In the genomic region with DNA sequence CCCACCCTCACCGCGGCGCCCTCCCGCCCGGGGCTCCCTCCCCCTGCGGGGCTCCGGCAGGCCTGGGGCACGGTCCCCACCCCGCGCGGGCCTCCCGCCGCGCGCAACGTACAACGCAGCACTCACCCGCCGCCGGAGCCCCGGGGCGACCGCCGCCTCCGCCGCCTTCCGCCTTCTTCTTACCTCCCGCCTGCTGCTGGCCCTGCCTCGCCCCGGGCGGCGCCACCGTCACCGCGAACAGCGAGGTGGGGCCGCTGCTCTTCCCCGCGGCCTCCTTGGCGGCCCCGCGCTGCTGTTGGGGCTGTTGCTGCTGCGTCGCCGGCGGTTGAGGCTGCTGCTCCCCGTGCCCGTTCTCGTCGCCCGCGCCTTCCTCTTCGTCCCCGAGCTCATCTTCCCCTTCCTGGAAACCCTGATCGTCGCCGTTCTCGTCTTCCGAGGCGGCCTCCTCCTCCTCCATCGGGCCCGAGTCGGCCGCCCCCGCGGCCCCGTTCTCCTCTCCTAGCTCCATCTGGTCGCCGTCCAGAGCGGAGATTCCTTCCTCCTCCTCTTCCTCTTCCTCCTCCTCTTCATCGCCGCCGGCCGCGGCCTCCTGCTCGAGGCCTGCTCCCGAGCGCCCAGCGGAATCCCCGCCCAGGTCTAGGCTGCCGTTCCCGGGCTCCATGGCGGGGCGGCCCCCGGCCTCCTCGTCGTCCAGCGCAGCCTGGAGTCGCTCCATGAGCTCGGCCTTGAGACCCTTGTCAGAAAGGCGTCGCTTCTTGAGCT, we compare ENCODE assay signal across 1 cellular context.
TF ChIP-seq lines count a peak whose summit lies in the region.

No MANE protein-coding gene starts in this region.

TF ChIP-seq in HEK293, 187 proteins besides CTCF, POLR2A, EP300 and RAD21 (continued from another document):
- TF ChIP-seq ZNF274 (IDR thresholded peaks at IDR 0.05; ENCODE audit: low read length) (no peak), ZNF274 (tag by site-specific recombination; IDR thresholded peaks at IDR 0.05; ENCODE audit: borderline replicate concordance) (no peak), YY2 (tag by site-specific recombination; IDR thresholded peaks at IDR 0.05) (0 out of 2 replicates have a peak, but pooled peaks have one; percentile 9), ZNF335 (tag by site-specific recombination; conservative IDR thresholded peaks at IDR 0.05) (no peak), ZNF514 (tag by site-specific recombination; IDR thresholded peaks at IDR 0.05) (no peak), ZBTB8A (tag by site-specific recombination; IDR thresholded peaks at IDR 0.05) (no peak; the same call in 1 of the 2 replicates), SETDB1 (IDR thresholded peaks at IDR 0.05; ENCODE audit: insufficient read length, low read length) (no peak), ZNF610 (tag by site-specific recombination; IDR thresholded peaks at IDR 0.05; ENCODE audit: borderline replicate concordance) (peak; percentile 16; the same call in 1 of the 2 replicates), ZNF155 (tag by site-specific recombination; IDR thresholded peaks at IDR 0.05) (no peak), ZNF629 (tag by site-specific recombination; IDR thresholded peaks at IDR 0.05) (no peak), ZNF571 (tag by site-specific recombination; IDR thresholded peaks at IDR 0.05) (no peak), ZNF354C (tag by site-specific recombination; IDR thresholded peaks at IDR 0.05; ENCODE audit: borderline replicate concordance, low read depth) (no peak), ZNF175 (tag by site-specific recombination; IDR thresholded peaks at IDR 0.05) (no peak), ZNF600 (tag by site-specific recombination; IDR thresholded peaks at IDR 0.05) (no peak), PRDM1 (tag by site-specific recombination; IDR thresholded peaks at IDR 0.05) (no peak), ZNF10 (tag by site-specific recombination; IDR thresholded peaks at IDR 0.05) (no peak), ZNF146 (tag by site-specific recombination; IDR thresholded peaks at IDR 0.05) (peak; percentile 59; the same call in 1 of the 2 replicates), ZNF791 (tag by site-specific recombination; IDR thresholded peaks at IDR 0.05) (no peak), ZNF501 (tag by site-specific recombination; IDR thresholded peaks at IDR 0.05) (no peak), ZNF830 (tag by site-specific recombination; IDR thresholded peaks at IDR 0.05; ENCODE audit: low read depth) (no peak), ZNF433 (tag by site-specific recombination; IDR thresholded peaks at IDR 0.05; ENCODE audit: low read depth) (no peak), ZFHX2 (tag by site-specific recombination; conservative IDR thresholded peaks at IDR 0.05) (peak; percentile 80), TRIM28 (IDR thresholded peaks at IDR 0.05; ENCODE audit: borderline replicate concordance, low read length) (no peak), ZNF221 (tag by site-specific recombination; IDR thresholded peaks at IDR 0.05; ENCODE audit: borderline replicate concordance) (no peak), ZNF366 (tag by site-specific recombination; conservative IDR thresholded peaks at IDR 0.05) (no peak), ZNF670 (tag by site-specific recombination; IDR thresholded peaks at IDR 0.05; ENCODE audit: low read depth) (no peak), REPIN1 (tag by site-specific recombination; IDR thresholded peaks at IDR 0.05; ENCODE audit: low read depth) (no peak), MEIS1 (CRISPR knock-in tag; IDR thresholded peaks at IDR 0.05; ENCODE audit: borderline replicate concordance) (no peak), ZNF596 (tag by site-specific recombination; IDR thresholded peaks at IDR 0.05) (no peak)
- TF ChIP-seq, protein P1, sequence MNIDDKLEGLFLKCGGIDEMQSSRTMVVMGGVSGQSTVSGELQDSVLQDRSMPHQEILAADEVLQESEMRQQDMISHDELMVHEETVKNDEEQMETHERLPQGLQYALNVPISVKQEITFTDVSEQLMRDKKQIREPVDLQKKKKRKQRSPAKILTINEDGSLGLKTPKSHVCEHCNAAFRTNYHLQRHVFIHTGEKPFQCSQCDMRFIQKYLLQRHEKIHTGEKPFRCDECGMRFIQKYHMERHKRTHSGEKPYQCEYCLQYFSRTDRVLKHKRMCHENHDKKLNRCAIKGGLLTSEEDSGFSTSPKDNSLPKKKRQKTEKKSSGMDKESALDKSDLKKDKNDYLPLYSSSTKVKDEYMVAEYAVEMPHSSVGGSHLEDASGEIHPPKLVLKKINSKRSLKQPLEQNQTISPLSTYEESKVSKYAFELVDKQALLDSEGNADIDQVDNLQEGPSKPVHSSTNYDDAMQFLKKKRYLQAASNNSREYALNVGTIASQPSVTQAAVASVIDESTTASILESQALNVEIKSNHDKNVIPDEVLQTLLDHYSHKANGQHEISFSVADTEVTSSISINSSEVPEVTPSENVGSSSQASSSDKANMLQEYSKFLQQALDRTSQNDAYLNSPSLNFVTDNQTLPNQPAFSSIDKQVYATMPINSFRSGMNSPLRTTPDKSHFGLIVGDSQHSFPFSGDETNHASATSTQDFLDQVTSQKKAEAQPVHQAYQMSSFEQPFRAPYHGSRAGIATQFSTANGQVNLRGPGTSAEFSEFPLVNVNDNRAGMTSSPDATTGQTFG (tag by site-specific recombination; IDR thresholded peaks at IDR 0.05; ENCODE audit: borderline replicate concordance) = no peak
- TF ChIP-seq, protein P2, sequence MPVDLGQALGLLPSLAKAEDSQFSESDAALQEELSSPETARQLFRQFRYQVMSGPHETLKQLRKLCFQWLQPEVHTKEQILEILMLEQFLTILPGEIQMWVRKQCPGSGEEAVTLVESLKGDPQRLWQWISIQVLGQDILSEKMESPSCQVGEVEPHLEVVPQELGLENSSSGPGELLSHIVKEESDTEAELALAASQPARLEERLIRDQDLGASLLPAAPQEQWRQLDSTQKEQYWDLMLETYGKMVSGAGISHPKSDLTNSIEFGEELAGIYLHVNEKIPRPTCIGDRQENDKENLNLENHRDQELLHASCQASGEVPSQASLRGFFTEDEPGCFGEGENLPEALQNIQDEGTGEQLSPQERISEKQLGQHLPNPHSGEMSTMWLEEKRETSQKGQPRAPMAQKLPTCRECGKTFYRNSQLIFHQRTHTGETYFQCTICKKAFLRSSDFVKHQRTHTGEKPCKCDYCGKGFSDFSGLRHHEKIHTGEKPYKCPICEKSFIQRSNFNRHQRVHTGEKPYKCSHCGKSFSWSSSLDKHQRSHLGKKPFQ (tag by site-specific recombination; IDR thresholded peaks at IDR 0.05) = no peak
- TF ChIP-seq, protein P3, sequence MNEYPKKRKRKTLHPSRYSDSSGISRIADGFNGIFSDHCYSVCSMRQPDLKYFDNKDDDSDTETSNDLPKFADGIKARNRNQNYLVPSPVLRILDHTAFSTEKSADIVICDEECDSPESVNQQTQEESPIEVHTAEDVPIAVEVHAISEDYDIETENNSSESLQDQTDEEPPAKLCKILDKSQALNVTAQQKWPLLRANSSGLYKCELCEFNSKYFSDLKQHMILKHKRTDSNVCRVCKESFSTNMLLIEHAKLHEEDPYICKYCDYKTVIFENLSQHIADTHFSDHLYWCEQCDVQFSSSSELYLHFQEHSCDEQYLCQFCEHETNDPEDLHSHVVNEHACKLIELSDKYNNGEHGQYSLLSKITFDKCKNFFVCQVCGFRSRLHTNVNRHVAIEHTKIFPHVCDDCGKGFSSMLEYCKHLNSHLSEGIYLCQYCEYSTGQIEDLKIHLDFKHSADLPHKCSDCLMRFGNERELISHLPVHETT (tag by site-specific recombination; IDR thresholded peaks at IDR 0.05) = 0 out of 2 replicates have a peak, but pooled peaks have one; percentile 36
- TF ChIP-seq, protein P4, sequence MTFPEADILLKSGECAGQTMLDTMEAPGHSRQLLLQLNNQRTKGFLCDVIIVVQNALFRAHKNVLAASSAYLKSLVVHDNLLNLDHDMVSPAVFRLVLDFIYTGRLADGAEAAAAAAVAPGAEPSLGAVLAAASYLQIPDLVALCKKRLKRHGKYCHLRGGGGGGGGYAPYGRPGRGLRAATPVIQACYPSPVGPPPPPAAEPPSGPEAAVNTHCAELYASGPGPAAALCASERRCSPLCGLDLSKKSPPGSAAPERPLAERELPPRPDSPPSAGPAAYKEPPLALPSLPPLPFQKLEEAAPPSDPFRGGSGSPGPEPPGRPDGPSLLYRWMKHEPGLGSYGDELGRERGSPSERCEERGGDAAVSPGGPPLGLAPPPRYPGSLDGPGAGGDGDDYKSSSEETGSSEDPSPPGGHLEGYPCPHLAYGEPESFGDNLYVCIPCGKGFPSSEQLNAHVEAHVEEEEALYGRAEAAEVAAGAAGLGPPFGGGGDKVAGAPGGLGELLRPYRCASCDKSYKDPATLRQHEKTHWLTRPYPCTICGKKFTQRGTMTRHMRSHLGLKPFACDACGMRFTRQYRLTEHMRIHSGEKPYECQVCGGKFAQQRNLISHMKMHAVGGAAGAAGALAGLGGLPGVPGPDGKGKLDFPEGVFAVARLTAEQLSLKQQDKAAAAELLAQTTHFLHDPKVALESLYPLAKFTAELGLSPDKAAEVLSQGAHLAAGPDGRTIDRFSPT (tag by site-specific recombination; IDR thresholded peaks at IDR 0.05) = no peak
- TF ChIP-seq, protein P5, sequence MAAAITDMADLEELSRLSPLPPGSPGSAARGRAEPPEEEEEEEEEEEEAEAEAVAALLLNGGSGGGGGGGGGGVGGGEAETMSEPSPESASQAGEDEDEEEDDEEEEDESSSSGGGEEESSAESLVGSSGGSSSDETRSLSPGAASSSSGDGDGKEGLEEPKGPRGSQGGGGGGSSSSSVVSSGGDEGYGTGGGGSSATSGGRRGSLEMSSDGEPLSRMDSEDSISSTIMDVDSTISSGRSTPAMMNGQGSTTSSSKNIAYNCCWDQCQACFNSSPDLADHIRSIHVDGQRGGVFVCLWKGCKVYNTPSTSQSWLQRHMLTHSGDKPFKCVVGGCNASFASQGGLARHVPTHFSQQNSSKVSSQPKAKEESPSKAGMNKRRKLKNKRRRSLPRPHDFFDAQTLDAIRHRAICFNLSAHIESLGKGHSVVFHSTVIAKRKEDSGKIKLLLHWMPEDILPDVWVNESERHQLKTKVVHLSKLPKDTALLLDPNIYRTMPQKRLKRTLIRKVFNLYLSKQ (tag by site-specific recombination; IDR thresholded peaks at IDR 0.05; ENCODE audit: borderline replicate concordance) = peak; percentile 91; the same call in 1 of the 2 replicates
- TF ChIP-seq, protein P6, sequence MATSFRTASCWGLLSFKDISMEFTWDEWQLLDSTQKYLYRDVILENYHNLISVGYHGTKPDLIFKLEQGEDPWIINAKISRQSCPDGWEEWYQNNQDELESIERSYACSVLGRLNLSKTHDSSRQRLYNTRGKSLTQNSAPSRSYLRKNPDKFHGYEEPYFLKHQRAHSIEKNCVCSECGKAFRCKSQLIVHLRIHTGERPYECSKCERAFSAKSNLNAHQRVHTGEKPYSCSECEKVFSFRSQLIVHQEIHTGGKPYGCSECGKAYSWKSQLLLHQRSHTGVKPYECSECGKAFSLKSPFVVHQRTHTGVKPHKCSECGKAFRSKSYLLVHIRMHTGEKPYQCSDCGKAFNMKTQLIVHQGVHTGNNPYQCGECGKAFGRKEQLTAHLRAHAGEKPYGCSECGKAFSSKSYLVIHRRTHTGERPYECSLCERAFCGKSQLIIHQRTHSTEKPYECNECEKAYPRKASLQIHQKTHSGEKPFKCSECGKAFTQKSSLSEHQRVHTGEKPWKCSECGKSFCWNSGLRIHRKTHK (tag by site-specific recombination; IDR thresholded peaks at IDR 0.05) = no peak
